In genomic region chr17:64503341-64503740, GRCh38 we compare ENCODE assay signal across 9 cellular contexts. TPM values are rescaled to one million over a fixed set of nuclear protein-coding genes. Genes with fewer than 3 reads are reported as not detected.
DNase-seq lines count a peak whose midpoint lies in the region; ATAC-seq and TF ChIP-seq lines count a peak whose summit lies in the region.
"Had no signal": no experiment of that assay in that cellular context is flagged by ENCODE, and none has a peak within 500 bp of the region (broad histone marks: within the 10 kb centered on the region; RNA-seq: fewer than 3 reads in every experiment).

No MANE protein-coding gene starts in this region.

- H3K4me3 Mint-ChIP-seq in glutamatergic neuron (ENCODE audit: unreplicated experiment): peak overlapping the region; percentile 71

- BruUV-seq in A673 (replicated peaks; lab: Mats Ljungman, UMichigan) (no TSS peak), PC-9 (replicated peaks; lab: Mats Ljungman, UMichigan) (no TSS peak)

- H2AFZ ChIP-seq in PC-9: no peak overlapping the region

- CTCF ChIA-PET in A673 (lab: Charles Lee): no interaction called here
- CTCF ChIA-PET in PC-9 (lab: Charles Lee): no interaction called here
- CTCF ChIA-PET in HEK293T (lab: Yijun Ruan, JAX): interaction anchor here (0.9 to 1.0 kb wide), 2 partner anchors 84 to 206 kb away, joined by 3 read pairs; no protein-coding TSS in a partner anchor

- H3K4me3 ChIP-seq in A673 (ENCODE audit: low read depth, low read length, poor library complexity, severe bottlenecking): peak overlapping the region; percentile 90
- peak overlapping the region; percentile 100; the same call in 1 of the 2 replicates for H3K4me3 ChIP-seq in PC-9

- H3K9me2 ChIP-seq in PC-9 (ENCODE audit: insufficient read depth): no peaks in the 10 kb centered on the region

- H3K9me3 Mint-ChIP-seq in glutamatergic neuron (ENCODE audit: unreplicated experiment): peaks cover 30% of the 10 kb centered on the region

- H3K9me3 ChIP-seq in A673 (ENCODE audit: low read depth, low read length, poor library complexity, severe bottlenecking): no peaks in the 10 kb centered on the region
- no peaks in the 10 kb centered on the region for H3K9me3 ChIP-seq in PC-9 (ENCODE audit: insufficient read depth, low read depth)

- H4K20me1 ChIP-seq in PC-9 (ENCODE audit: insufficient read depth): peaks cover 77% of the 10 kb centered on the region

- peaks cover 81% of the 10 kb centered on the region for H3F3A ChIP-seq in PC-9 (ENCODE audit: insufficient read depth, low read depth)

- intact Hi-C loops in A673 (cut with micrococcal nuclease; ENCODE audit: unreplicated experiment): no loop called here
- intact Hi-C loops in PC-9 (cut with micrococcal nuclease; ENCODE audit: unreplicated experiment): no loop called here

- peaks cover 29% of the 10 kb centered on the region for H3K27me3 Mint-ChIP-seq in glutamatergic neuron (ENCODE audit: unreplicated experiment)

- TF ChIP-seq CTCF in A673 (conservative IDR thresholded peaks at IDR 0.05; ENCODE audit: low read depth, low read length): no peak
- no peak for TF ChIP-seq CTCF in PC-9 (conservative IDR thresholded peaks at IDR 0.05)
- no peak for TF ChIP-seq CTCF in glutamatergic neuron (IDR thresholded peaks at IDR 0.05; ENCODE audit: partially characterized antibody, unreplicated experiment)

- peaks cover 32% of the 10 kb centered on the region for H3K4me1 Mint-ChIP-seq in glutamatergic neuron (ENCODE audit: low read depth, unreplicated experiment)

- peak overlapping the region; percentile 95 for H3K4me2 ChIP-seq in PC-9

- ATAC-seq in GM19023 (IDR thresholded peaks at IDR 0.05; ENCODE audit: unreplicated experiment): no peak

- POLR2A ChIA-PET in A673 (lab: Charles Lee; ENCODE audit: low non-redundant PET): no interaction called here
- POLR2A ChIA-PET in PC-9 (lab: Charles Lee; ENCODE audit: unreplicated experiment): interaction anchor here (0.6 kb wide), 1 partner anchor 193 kb away, joined by 3 read pairs; no protein-coding TSS in a partner anchor
- POLR2A ChIA-PET in HEK293T (lab: Yijun Ruan, JAX): interaction anchor here (1.5 to 2.6 kb wide), 2 partner anchors 11 to 159 kb away, joined by 6 to 12 read pairs; partner anchors contain the start of gene SMURF2

- in situ Hi-C loops in G401 (cut with HindIII; ENCODE audit: low sequenced_read_pairs): no loop called here

- peaks cover 68% of the 10 kb centered on the region for H3K36me3 ChIP-seq in A673 (ENCODE audit: insufficient read depth, low read length, poor library complexity, severe bottlenecking)
- peaks cover 68% of the 10 kb centered on the region for H3K36me3 ChIP-seq in PC-9 (ENCODE audit: low read depth)

- H3K27ac Mint-ChIP-seq in glutamatergic neuron (ENCODE audit: unreplicated experiment): no peak overlapping the region

- peaks cover 83% of the 10 kb centered on the region for H3K79me2 ChIP-seq in PC-9 (ENCODE audit: low read depth)

- DNase-seq in A673 (ENCODE audit: low spot score) (no peak), PC-9 (no peak), glutamatergic neuron (no peak), HEK293T (ENCODE audit: extremely low spot score) (no peak), G401 (ENCODE audit: low spot score) (no peak)
- DNase-seq: DMS53; SIG-M5; stimulated activated CD8-positive, alpha-beta memory T cell treated with anti-CD3 and anti-CD28 coated beads, Interleukin-4, amount 100 ng/mL, for 48 hours had no signal

- H3K36me3 Mint-ChIP-seq in glutamatergic neuron (ENCODE audit: unreplicated experiment): peaks cover 11% of the 10 kb centered on the region

- H3K27ac ChIP-seq in A673 (ENCODE audit: low read depth, low read length, poor library complexity, severe bottlenecking) (no peak overlapping the region), PC-9 (peak overlapping the region; percentile 98; the same call in 1 of the 2 replicates)

- H3K27me3 ChIP-seq in A673 (replicated peaks; ENCODE audit: insufficient read depth, low read depth, low read length, poor library complexity) (no peaks in the 10 kb centered on the region), PC-9 (ENCODE audit: insufficient read depth, low read depth) (no peaks in the 10 kb centered on the region)

- H3K4me1 ChIP-seq in A673 (ENCODE audit: insufficient read depth, low read length, poor library complexity, severe bottlenecking) (peaks cover 7% of the 10 kb centered on the region), PC-9 (replicated peaks; ENCODE audit: insufficient read depth) (peaks cover 43% of the 10 kb centered on the region)

TF ChIP-seq in HEK293T, 16 proteins besides CTCF, POLR2A, EP300 and RAD21:
- TF ChIP-seq ARNT (IDR thresholded peaks at IDR 0.05) (no peak), BHLHE40 (IDR thresholded peaks at IDR 0.05; ENCODE audit: borderline replicate concordance) (no peak), HDGF (IDR thresholded peaks at IDR 0.05; ENCODE audit: borderline replicate concordance) (no peak), TARDBP (IDR thresholded peaks at IDR 0.05) (no peak), PKNOX1 (IDR thresholded peaks at IDR 0.05) (no peak), L3MBTL2 (conservative IDR thresholded peaks at IDR 0.05) (no peak)

RNA-seq across cellular contexts. Expression of gene DDX5, which starts 2.7 kb away (rescaled TPM):
- total RNA-seq in A673 (2021) (867 and 911 TPM in 2 replicates), PC-9 (2021) (375 and 402 TPM in 2 replicates), glutamatergic neuron (ENCODE audit: unreplicated experiment) (1,273 TPM)
- total RNA-seq in G401 (2014; rRNA removed; shearing (Covaris generic)): 397 and 498 TPM in 2 replicates

RNA-seq across cellular contexts. Expression of gene CEP95, which starts 3.4 kb away (rescaled TPM):
- total RNA-seq in A673 (2021): 66.8 and 72.9 TPM in 2 replicates
- 56.0 and 57.2 TPM in 2 replicates for total RNA-seq in PC-9 (2021)
- 120 TPM for total RNA-seq in glutamatergic neuron (ENCODE audit: unreplicated experiment)
- 17.5 and 22.0 TPM in 2 replicates for total RNA-seq in G401 (2014; rRNA removed; shearing (Covaris generic))

RNA-seq across cellular contexts. Expression of gene POLG2, which starts 6.5 kb away (rescaled TPM):
- total RNA-seq in A673 (2021): 25.6 and 31.5 TPM in 2 replicates
- 23.3 and 32.7 TPM in 2 replicates for total RNA-seq in PC-9 (2021)
- total RNA-seq in glutamatergic neuron (ENCODE audit: unreplicated experiment): 25.7 TPM
- 7.3 and 18.5 TPM in 2 replicates for total RNA-seq in G401 (2014; rRNA removed; shearing (Covaris generic))

RNA-seq across cellular contexts. Expression of gene MILR1, which starts 54.4 kb away (rescaled TPM):
- total RNA-seq in A673 (2021) (not detected in 2 replicates), PC-9 (2021) (22.9 and 25.6 TPM in 2 replicates), glutamatergic neuron (ENCODE audit: unreplicated experiment) (not detected)
- not detected in 2 replicates for total RNA-seq in G401 (2014; rRNA removed; shearing (Covaris generic))
